In genomic region chr7:262251-262572, GRCh38 we compare ENCODE assay signal across 21 cellular contexts. TPM values are rescaled to one million over a fixed set of nuclear protein-coding genes. Genes with fewer than 3 reads are reported as not detected.
DNase-seq lines count a peak whose midpoint lies in the region; ATAC-seq and TF ChIP-seq lines count a peak whose summit lies in the region.
"Had no signal": no experiment of that assay in that cellular context is flagged by ENCODE, and none has a peak within 500 bp of the region (broad histone marks: within the 10 kb centered on the region; RNA-seq: fewer than 3 reads in every experiment).

No MANE protein-coding gene starts in this region.

- no peak overlapping the region for H3K27ac ChIP-seq in DOHH2 (ENCODE audit: low read depth, low read length)
- no peak overlapping the region for H3K27ac ChIP-seq in osteoblast (ENCODE audit: low read depth, low read length)
- H3K27ac ChIP-seq: body of pancreas, C4-2B, epithelial cell of prostate had no signal

- H3K36me3 ChIP-seq in DOHH2 (ENCODE audit: control insufficient read depth, low read length) (peaks cover 4% of the 10 kb centered on the region; the same call in 1 of the 2 replicates), osteoblast (ENCODE audit: insufficient read depth, low read length) (peaks cover 31% of the 10 kb centered on the region)

- H3K4me3 ChIP-seq in DOHH2 (ENCODE audit: low read length) (peak overlapping the region; percentile 19), osteoblast (ENCODE audit: insufficient read depth, low read length) (no peak overlapping the region)
- H3K4me3 ChIP-seq: body of pancreas had no signal

- no peak for DNase-seq in activated CD4-positive, alpha-beta T cell treated with anti-CD3 and anti-CD28 coated beads, Interleukin-2, amount 10 ng/mL, durations not matched to agents 24 days and 14 days
- DNase-seq in activated CD4-positive, alpha-beta T cell treated with anti-CD3 and anti-CD28 coated beads, Interleukin-2, amount 10 ng/mL, durations not matched to agents 7 days and 5 days: no peak
- no peak for DNase-seq in effector memory CD8-positive, alpha-beta T cell
- DNase-seq in osteoblast (ENCODE audit: insufficient read length, low spot score, missing footprints) (peak; percentile 70), NCI-H748 (lab: John Stamatoyannopoulos, UW; ENCODE audit: unreplicated experiment) (no peak), AG20443 (ENCODE audit: low spot score) (no peak), foreskin melanocyte (no peak)
- DNase-seq: activated B cell treated with CpG ODN at 0.5 μM for 24 hours, DMS53, NCI-H187 treated with DMSO at 0.1 percent for 48 hours, NCI-H446 treated with DMSO at 0.1 percent for 48 hours had no signal

- intact Hi-C loops in activated CD4-positive, alpha-beta T cell treated with anti-CD3 and anti-CD28 coated beads, Interleukin-2, amount 10 ng/mL, durations not matched to agents 24 days and 14 days (cut with micrococcal nuclease): no loop called here

- POLR2A ChIA-PET in activated CD4-positive, alpha-beta T cell treated with anti-CD3 and anti-CD28 coated beads, Interleukin-2, amount 10 ng/mL, durations not matched to agents 7 days and 5 days (lab: Charles Lee): no interaction called here

- H3K4me2 ChIP-seq in DOHH2 (ENCODE audit: low read length) (no peak overlapping the region), osteoblast (ENCODE audit: insufficient read depth, low read length) (no peak overlapping the region)

- no peaks in the 10 kb centered on the region for H3K79me2 ChIP-seq in DOHH2 (ENCODE audit: control insufficient read depth, low read length)
- no peaks in the 10 kb centered on the region for H3K79me2 ChIP-seq in osteoblast (ENCODE audit: insufficient read depth, low read length)

- no peaks in the 10 kb centered on the region for H3K9me2 ChIP-seq in DOHH2 (replicated peaks; ENCODE audit: control insufficient read depth, low read length)

- no peaks in the 10 kb centered on the region for H3K36me3 Mint-ChIP-seq in activated CD4-positive, alpha-beta T cell treated with anti-CD3 and anti-CD28 coated beads, Interleukin-2, amount 10 ng/mL, durations not matched to agents 24 days and 14 days (ENCODE audit: low read depth)
- H3K36me3 Mint-ChIP-seq in activated CD4-positive, alpha-beta T cell treated with anti-CD3 and anti-CD28 coated beads, Interleukin-2, amount 10 ng/mL, durations not matched to agents 7 days and 5 days (ENCODE audit: low read depth): peaks cover 6% of the 10 kb centered on the region
- peaks cover 15% of the 10 kb centered on the region for H3K36me3 Mint-ChIP-seq in effector memory CD8-positive, alpha-beta T cell (ENCODE audit: insufficient read depth)

- peak overlapping the region; percentile 26 for H3K4me3 Mint-ChIP-seq in activated CD4-positive, alpha-beta T cell treated with anti-CD3 and anti-CD28 coated beads, Interleukin-2, amount 10 ng/mL, durations not matched to agents 24 days and 14 days
- no peak overlapping the region for H3K4me3 Mint-ChIP-seq in activated CD4-positive, alpha-beta T cell treated with anti-CD3 and anti-CD28 coated beads, Interleukin-2, amount 10 ng/mL, durations not matched to agents 7 days and 5 days
- H3K4me3 Mint-ChIP-seq in effector memory CD8-positive, alpha-beta T cell: peak overlapping the region; percentile 31 to 37
- H3K4me3 Mint-ChIP-seq: activated B cell treated with CpG ODN at 0.5 μM for 24 hours; nephron; stimulated activated naive CD8-positive, alpha-beta T cell treated with anti-CD3 and anti-CD28 coated beads, Interleukin-15, Interleukin-2, amounts not matched to agents 100 ng/mL and 50 ng/mL, for 24 hours had no signal

- peaks cover 4% of the 10 kb centered on the region for H3K9me3 Mint-ChIP-seq in activated CD4-positive, alpha-beta T cell treated with anti-CD3 and anti-CD28 coated beads, Interleukin-2, amount 10 ng/mL, durations not matched to agents 24 days and 14 days
- peaks cover 5% of the 10 kb centered on the region for H3K9me3 Mint-ChIP-seq in activated CD4-positive, alpha-beta T cell treated with anti-CD3 and anti-CD28 coated beads, Interleukin-2, amount 10 ng/mL, durations not matched to agents 7 days and 5 days
- peaks cover 0 to 10% of the 10 kb centered on the region in 2 donors for H3K9me3 Mint-ChIP-seq in effector memory CD8-positive, alpha-beta T cell

- CTCF ChIA-PET in activated CD4-positive, alpha-beta T cell treated with anti-CD3 and anti-CD28 coated beads, Interleukin-2, amount 10 ng/mL, durations not matched to agents 7 days and 5 days (lab: Charles Lee): interaction anchor here (0.6 to 2.7 kb wide), 9 partner anchors 8 to 596 kb away, joined by 3 to 23 read pairs (median 3); no protein-coding TSS in a partner anchor

- H2AFZ ChIP-seq in osteoblast (ENCODE audit: low read length): no peak overlapping the region

- H3K9me3 ChIP-seq in DOHH2 (ENCODE audit: control insufficient read depth, insufficient read depth, low read length) (peaks cover 89% of the 10 kb centered on the region), osteoblast (ENCODE audit: low read depth, low read length) (peaks cover 5% of the 10 kb centered on the region)
- H3K9me3 ChIP-seq: body of pancreas had no signal

- TF ChIP-seq CTCF in DOHH2 (IDR thresholded peaks at IDR 0.05; ENCODE audit: low read depth, low read length, poor library complexity, severe bottlenecking): no peak
- TF ChIP-seq CTCF in osteoblast (IDR thresholded peaks at IDR 0.05; ENCODE audit: extremely low read depth, low read depth, low read length): no peak

- H4K20me1 ChIP-seq in DOHH2 (ENCODE audit: control insufficient read depth, insufficient read depth, low read depth, low read length) (no peaks in the 10 kb centered on the region), osteoblast (ENCODE audit: insufficient read depth, low read length) (peaks cover 6% of the 10 kb centered on the region)

- H3K27ac Mint-ChIP-seq in activated CD4-positive, alpha-beta T cell treated with anti-CD3 and anti-CD28 coated beads, Interleukin-2, amount 10 ng/mL, durations not matched to agents 24 days and 14 days: no peak overlapping the region
- H3K27ac Mint-ChIP-seq in activated CD4-positive, alpha-beta T cell treated with anti-CD3 and anti-CD28 coated beads, Interleukin-2, amount 10 ng/mL, durations not matched to agents 7 days and 5 days: no peak overlapping the region
- H3K27ac Mint-ChIP-seq in effector memory CD8-positive, alpha-beta T cell: peak overlapping the region in 1 of 2 donors; percentile 57
- H3K27ac Mint-ChIP-seq: activated B cell treated with CpG ODN at 0.5 μM for 24 hours; nephron; stimulated activated naive CD8-positive, alpha-beta T cell treated with anti-CD3 and anti-CD28 coated beads, Interleukin-15, Interleukin-2, amounts not matched to agents 100 ng/mL and 50 ng/mL, for 24 hours had no signal

- H3K4me1 ChIP-seq in DOHH2 (ENCODE audit: control insufficient read depth, low read length) (no peaks in the 10 kb centered on the region), osteoblast (ENCODE audit: insufficient read depth, low read length) (no peaks in the 10 kb centered on the region)
- H3K4me1 ChIP-seq: body of pancreas had no signal

- ATAC-seq in effector memory CD8-positive, alpha-beta T cell (replicated peaks): no peak
- ATAC-seq: body of pancreas had no signal

- no peaks in the 10 kb centered on the region for H3K27me3 ChIP-seq in DOHH2 (ENCODE audit: control insufficient read depth, low read length)
- H3K27me3 ChIP-seq in osteoblast (ENCODE audit: insufficient read depth, low read length): no peaks in the 10 kb centered on the region
- H3K27me3 ChIP-seq: body of pancreas had no signal

- H3K4me1 Mint-ChIP-seq in activated CD4-positive, alpha-beta T cell treated with anti-CD3 and anti-CD28 coated beads, Interleukin-2, amount 10 ng/mL, durations not matched to agents 24 days and 14 days: no peaks in the 10 kb centered on the region
- H3K4me1 Mint-ChIP-seq in activated CD4-positive, alpha-beta T cell treated with anti-CD3 and anti-CD28 coated beads, Interleukin-2, amount 10 ng/mL, durations not matched to agents 7 days and 5 days: no peaks in the 10 kb centered on the region
- peaks cover 5 to 7% of the 10 kb centered on the region in 2 donors for H3K4me1 Mint-ChIP-seq in effector memory CD8-positive, alpha-beta T cell (ENCODE audit: low read depth in 2 of 2)

- H3F3A ChIP-seq in DOHH2 (ENCODE audit: control insufficient read depth, insufficient read depth): peaks cover 17% of the 10 kb centered on the region

- no peaks in the 10 kb centered on the region for H3K27me3 Mint-ChIP-seq in activated CD4-positive, alpha-beta T cell treated with anti-CD3 and anti-CD28 coated beads, Interleukin-2, amount 10 ng/mL, durations not matched to agents 24 days and 14 days
- no peaks in the 10 kb centered on the region for H3K27me3 Mint-ChIP-seq in activated CD4-positive, alpha-beta T cell treated with anti-CD3 and anti-CD28 coated beads, Interleukin-2, amount 10 ng/mL, durations not matched to agents 7 days and 5 days
- no peaks in the 10 kb centered on the region for H3K27me3 Mint-ChIP-seq in effector memory CD8-positive, alpha-beta T cell
- H3K27me3 Mint-ChIP-seq: activated B cell treated with CpG ODN at 0.5 μM for 24 hours; stimulated activated naive CD8-positive, alpha-beta T cell treated with anti-CD3 and anti-CD28 coated beads, Interleukin-15, Interleukin-2, amounts not matched to agents 100 ng/mL and 50 ng/mL, for 24 hours had no signal

RNA-seq across cellular contexts. Expression of gene FOXL3, which starts 27.8 kb away (rescaled TPM):
- not detected in 2 replicates for total RNA-seq in activated CD4-positive, alpha-beta T cell treated with anti-CD3 and anti-CD28 coated beads, Interleukin-2, amount 10 ng/mL, durations not matched to agents 24 days and 14 days
- total RNA-seq in activated CD4-positive, alpha-beta T cell treated with anti-CD3 and anti-CD28 coated beads, Interleukin-2, amount 10 ng/mL, durations not matched to agents 7 days and 5 days: not detected
- total RNA-seq in osteoblast: not detected in 2 replicates
- total RNA-seq: A172; activated B cell treated with CpG ODN at 0.5 μM for 24 hours; activated naive CD4-positive, alpha-beta T cell treated with anti-CD3 and anti-CD28 coated beads, Interleukin-2, amount 50 U/mL, for 72 hours; body of pancreas; T-helper 1 cell treated with Interleukin-12 subunit alpha and Interleukin-12 subunit beta and Interleukin-4 antibody, amounts not matched to agents 30 ng/mL and 1 ng/mL, for 36 hours; ureter had no signal
